ENCODE assay signal across 8 cellular contexts in genomic region chr3:155805204-155805801, GRCh38. TPM values are rescaled to one million over a fixed set of nuclear protein-coding genes. Genes with fewer than 3 reads are reported as not detected.
A peak's percentile ranks its signal among the peaks of the same experiment; 100 is the strongest.
DNase-seq lines count a peak whose midpoint lies in the region; ATAC-seq and TF ChIP-seq lines count a peak whose summit lies in the region.

No MANE protein-coding gene starts in this region.

- POLR2A ChIA-PET in AG04450 (lab: Yijun Ruan, JAX) = interaction anchor here (1.2 kb wide), 2 partner anchors 49 to 65 kb away, joined by 3 to 6 read pairs; partner anchors contain the start of genes GMPS and SLC33A1

- H3K4me1 ChIP-seq in Karpas-422 (ENCODE audit: low read length) = peaks cover 15% of the 10 kb centered on the region

- peak overlapping the region; percentile 100 for H2AFZ ChIP-seq in Karpas-422 (ENCODE audit: low read length)

- peaks cover 4% of the 10 kb centered on the region; the same call in 1 of the 2 replicates for H3K36me3 ChIP-seq in Karpas-422 (ENCODE audit: insufficient read depth, low read length)

- no peaks in the 10 kb centered on the region for H4K20me1 ChIP-seq in Karpas-422 (ENCODE audit: insufficient read depth, low read depth, low read length)

- H3K27me3 ChIP-seq in AG04450 (ENCODE audit: control insufficient read depth, insufficient read depth, low read length) = no peaks in the 10 kb centered on the region
- no peaks in the 10 kb centered on the region for H3K27me3 ChIP-seq in Karpas-422 (ENCODE audit: low read length)

- intact Hi-C loops in cardiac septum (cut with DNase I) = loop anchor here (5.0 kb wide), 1 partner anchor 67 kb away; the partner anchor contains the start of gene GMPS

- peaks cover 4% of the 10 kb centered on the region; the same call in 1 of the 2 replicates for H3K79me2 ChIP-seq in Karpas-422 (ENCODE audit: low read length)

- H3K4me2 ChIP-seq in Karpas-422 (ENCODE audit: low read depth, low read length, poor library complexity, severe bottlenecking) = peak overlapping the region; percentile 99

- no peak for TF ChIP-seq CTCF in AG04450 (IDR thresholded peaks at IDR 0.05; ENCODE audit: low read depth, low read length)

- no peak for DNase-seq in AG04450 (ENCODE audit: low read depth, low spot score)
- DNase-seq in Karpas-422 = peak; percentile 80
- peak; percentile 71 for DNase-seq in activated CD8-positive, alpha-beta memory T cell treated with anti-CD3 and anti-CD28 coated beads, Interleukin-2, amount 50 U/mL, for 48 hours
- DNase-seq in cardiac septum (ENCODE audit: low spot score) = peak; percentile 74
- DNase-seq in retina = peak; percentile 6
- no peak for DNase-seq in NCI-H774 (lab: John Stamatoyannopoulos, UW)
- no peak for DNase-seq in effector CD4-positive, alpha-beta T cell

- ATAC-seq in GM19438 (IDR thresholded peaks at IDR 0.05; ENCODE audit: low read depth, unreplicated experiment) = peak; percentile 53

- H3K27ac ChIP-seq in AG04450 (ENCODE audit: low read depth, low read length) (no peak overlapping the region), Karpas-422 (ENCODE audit: low read length) (peak overlapping the region; percentile 56; the same call in 1 of the 2 replicates)

- H3K9ac ChIP-seq in Karpas-422 (ENCODE audit: low read length) = peak overlapping the region; percentile 99

- CTCF ChIA-PET in AG04450 (lab: Charles Lee) = interaction anchor here (0.6 to 3.2 kb wide), 66 partner anchors 7 to 1481 kb away, joined by 3 to 40 read pairs (median 6); partner anchors contain the start of genes GMPS, PLCH1 and SLC33A1

- H3K4me3 ChIP-seq in AG04450 (ENCODE audit: low read depth, low read length) (peak overlapping the region; percentile 72), Karpas-422 (ENCODE audit: low read length) (peak overlapping the region; percentile 100)

- H3K9me3 ChIP-seq in AG04450 (ENCODE audit: control insufficient read depth, insufficient read depth, low read length) (no peaks in the 10 kb centered on the region), Karpas-422 (ENCODE audit: low read length) (no peaks in the 10 kb centered on the region)

- H3K9me2 ChIP-seq in Karpas-422 (replicated peaks; ENCODE audit: insufficient read depth, low read length) = no peaks in the 10 kb centered on the region

RNA-seq across cellular contexts. Expression of gene C3orf33, which starts 0.8 kb away (rescaled TPM):
- 2.5 and 2.9 TPM in 2 replicates for polyA plus RNA-seq in AG04450 (2011; rRNA removed)
- 0.37 and 1.2 TPM in 2 replicates for polyA minus RNA-seq in AG04450 (2011; rRNA and poly(A)+ RNA removed)
- 4.0 and 5.1 TPM in 2 replicates for total RNA-seq in Karpas-422 (2014; rRNA removed; shearing (Covaris generic); ENCODE audit: low replicate concordance)
- total RNA-seq in cardiac septum = 7.2 TPM

RNA-seq across cellular contexts. Expression of gene SLC33A1, which starts 48.9 kb away (rescaled TPM):
- polyA plus RNA-seq in AG04450 (2011; rRNA removed) = 23.0 and 27.8 TPM in 2 replicates
- 24.7 and 34.3 TPM in 2 replicates for polyA minus RNA-seq in AG04450 (2011; rRNA and poly(A)+ RNA removed)
- 29.4 and 54.6 TPM in 2 replicates for total RNA-seq in Karpas-422 (2014; rRNA removed; shearing (Covaris generic); ENCODE audit: low replicate concordance)
- total RNA-seq in cardiac septum = 29.9 TPM

Comparison
In these comparisons a context has a peak if more than half of its experiments do, and no peak if none do; other contexts are left out.
1. DNase-seq: peak in Karpas-422 (single experiment), activated CD8-positive, alpha-beta memory T cell treated with anti-CD3 and anti-CD28 coated beads, Interleukin-2, amount 50 U/mL, for 48 hours (single experiment), cardiac septum (single experiment) and retina (single experiment); none in AG04450 (single experiment), NCI-H774 (single experiment) and effector CD4-positive, alpha-beta T cell (single experiment).